Comparison of ENCODE assay signal across 25 cellular contexts in the genomic region with DNA sequence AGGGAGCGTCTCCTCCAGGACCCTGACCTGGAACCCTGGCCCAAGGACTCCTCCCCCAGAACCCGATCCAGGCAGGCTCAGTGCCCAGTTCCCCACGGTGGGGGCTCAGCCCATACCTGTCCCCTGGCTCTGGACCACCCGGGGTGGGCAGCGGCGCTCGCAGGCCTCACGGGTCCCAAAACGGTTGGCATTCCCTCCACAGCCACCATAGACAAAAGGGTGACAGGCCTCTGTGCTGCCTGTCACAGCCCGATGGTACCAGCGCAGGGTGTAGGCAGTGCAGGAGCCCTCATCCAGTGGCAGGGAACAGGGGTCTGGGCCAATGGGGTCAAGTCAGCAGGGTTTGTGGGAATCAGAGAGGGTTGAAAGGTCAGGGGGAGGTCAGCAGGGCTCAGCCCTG. TPM values are rescaled to one million over a fixed set of nuclear protein-coding genes. Genes with fewer than 3 reads are reported as not detected.
DNase-seq lines count a peak whose midpoint lies in the region; ATAC-seq, FAIRE-seq and TF ChIP-seq lines count a peak whose summit lies in the region.
"Had no signal": no experiment of that assay in that cellular context is flagged by ENCODE, and none has a peak within 500 bp of the region (broad histone marks: within the 10 kb centered on the region; RNA-seq: fewer than 3 reads in every experiment).

No MANE protein-coding gene starts in this region.

- no peak for TF ChIP-seq CTCF in HepG2 (CRISPR knock-in tag; IDR thresholded peaks at IDR 0.05)
- TF ChIP-seq CTCF in right lobe of liver (IDR thresholded peaks at IDR 0.05), result no peak
- no peak for TF ChIP-seq CTCF in endothelial cell of umbilical vein (IDR thresholded peaks at IDR 0.05; ENCODE audit: extremely low read depth in 1 of 2, insufficient read depth in 1 of 2, low read depth in 1 of 2, low read length in 2 of 2)
- no peak for TF ChIP-seq CTCF in tibial nerve (IDR thresholded peaks at IDR 0.05)

- CTCF ChIA-PET in HepG2 (lab: Yijun Ruan, JAX; ENCODE audit: low intra/inter-chr PET ratio, low total read pairs), result no interaction called here
- CTCF ChIA-PET in endothelial cell of umbilical vein (lab: Charles Lee), result interaction anchor here (1.5 kb wide), 1 partner anchor 128 kb away, joined by 4 read pairs; no protein-coding TSS in a partner anchor

- TF ChIP-seq POLR2A in HepG2 (IDR thresholded peaks at IDR 0.05; ENCODE audit: insufficient read depth in 1 of 2, low read depth in 2 of 2, low read length in 2 of 2) (no peak), right lobe of liver (IDR thresholded peaks at IDR 0.05) (no peak), endothelial cell of umbilical vein (IDR thresholded peaks at IDR 0.05; ENCODE audit: low read depth, low read length) (no peak), tibial nerve (IDR thresholded peaks at IDR 0.05) (no peak)

- H3K4me2 ChIP-seq in HepG2 (ENCODE audit: low read depth, low read length), result no peak overlapping the region
- H3K4me2 ChIP-seq in endothelial cell of umbilical vein (ENCODE audit: insufficient read depth, low read length), result no peak overlapping the region

- H3K4me1 ChIP-seq in HepG2 (ENCODE audit: insufficient read depth, low read length) (peaks cover 94% of the 10 kb centered on the region), right lobe of liver (no peaks in the 10 kb centered on the region), endothelial cell of umbilical vein (ENCODE audit: control insufficient read depth, extremely low read depth, insufficient read depth, low read length) (peaks cover 21% of the 10 kb centered on the region), tibial nerve (peaks cover 0 to 57% (median 22%) of the 10 kb centered on the region in 4 donors)

- H3K36me3 ChIP-seq in HepG2 (replicated peaks in 1 of 2; ENCODE audit: control insufficient read depth in 1 of 2, insufficient read depth in 2 of 2, low read length in 2 of 2), result no peaks in the 10 kb centered on the region
- no peaks in the 10 kb centered on the region for H3K36me3 ChIP-seq in right lobe of liver
- no peaks in the 10 kb centered on the region for H3K36me3 ChIP-seq in endothelial cell of umbilical vein (ENCODE audit: control insufficient read depth in 2 of 2, extremely low read depth in 1 of 2, insufficient read depth in 2 of 2, low read length in 2 of 2)
- no peaks in the 10 kb centered on the region for H3K36me3 ChIP-seq in tibial nerve
- H3K36me3 ChIP-seq: adrenal gland, heart left ventricle, ovary, right atrium auricular region, upper lobe of right lung had no signal

- H3K79me2 ChIP-seq in HepG2 (ENCODE audit: insufficient read depth, low read length) (no peaks in the 10 kb centered on the region), endothelial cell of umbilical vein (ENCODE audit: control insufficient read depth, insufficient read depth, low read length) (no peaks in the 10 kb centered on the region)

- H4K20me1 ChIP-seq in HepG2 (ENCODE audit: insufficient read depth, low read length) (no peaks in the 10 kb centered on the region), endothelial cell of umbilical vein (replicated peaks; ENCODE audit: control insufficient read depth, extremely low read depth, insufficient read depth, low read length) (no peaks in the 10 kb centered on the region)

- WGBS in HepG2 (ENCODE audit: low lambda C conversion rate), result 89% methylated on average over 11 of the region's 11 CpGs
- 55% methylated on average over 2 of the region's 11 CpGs for WGBS in right lobe of liver (ENCODE audit: insufficient coverage, low coverage, low lambda C conversion rate, missing lambda C conversion rate)
- WGBS in tibial nerve, 2 donors, result 75% methylated on average over 11 of the region's 11 CpGs

- POLR2A ChIA-PET in HepG2 (lab: Yijun Ruan, JAX) (interaction anchor here (0.6 kb wide), 1 partner anchor 50 kb away, joined by 4 read pairs; no protein-coding TSS in a partner anchor), endothelial cell of umbilical vein (lab: Charles Lee) (no interaction called here)

- ATAC-seq in HepG2 (no peak), right lobe of liver (no peak), GM19395 (IDR thresholded peaks at IDR 0.05; ENCODE audit: unreplicated experiment) (no peak), HG03159 (IDR thresholded peaks at IDR 0.05; ENCODE audit: unreplicated experiment) (no peak)
- ATAC-seq: activated CD8-positive, alpha-beta T cell treated with anti-CD3 and anti-CD28 coated beads, Interleukin-2, amount 10 ng/mL, durations not matched to agents 7 days and 5 days; heart left ventricle had no signal

- H2AFZ ChIP-seq in HepG2 (ENCODE audit: low read length), result no peak overlapping the region
- H2AFZ ChIP-seq in endothelial cell of umbilical vein (ENCODE audit: low read depth, low read length), result no peak overlapping the region

- H3K9ac ChIP-seq in HepG2 (ENCODE audit: insufficient read depth, low read depth, low read length), result no peak overlapping the region
- no peak overlapping the region for H3K9ac ChIP-seq in endothelial cell of umbilical vein (replicated peaks; ENCODE audit: extremely low read depth, insufficient read depth, low read length)

- in situ Hi-C loops in HepG2 (cut with HindIII; ENCODE audit: extremely low pct_ligation_motif_present, low pct_unique_long_range_greater_than_20kb), result no loop called here

- TF ChIP-seq RAD21 in HepG2 (CRISPR knock-in tag; IDR thresholded peaks at IDR 0.05), result no peak

- no peak overlapping the region for H3K27ac ChIP-seq in HepG2 (ENCODE audit: extremely low read length, insufficient read depth, low read length)
- H3K27ac ChIP-seq in right lobe of liver, result no peak overlapping the region
- H3K27ac ChIP-seq in endothelial cell of umbilical vein (ENCODE audit: insufficient read depth, low read depth, low read length), result peak overlapping the region; percentile 76
- H3K27ac ChIP-seq in tibial nerve, result peak overlapping the region in 3 of 4 donors; percentile 40 to 92 (median 84)
- H3K27ac ChIP-seq: adrenal gland, heart left ventricle, ovary, right atrium auricular region, upper lobe of right lung had no signal

- no peaks in the 10 kb centered on the region for H3K9me1 ChIP-seq in endothelial cell of umbilical vein (replicated peaks; ENCODE audit: control insufficient read depth, extremely low read depth, insufficient read depth, low read length)

- H3K4me3 ChIP-seq in HepG2 (replicated peaks in 1 of 3; ENCODE audit: insufficient read depth in 1 of 3, low read depth in 2 of 3, low read length in 3 of 3), result no peak overlapping the region
- H3K4me3 ChIP-seq in right lobe of liver, result no peak overlapping the region
- no peak overlapping the region for H3K4me3 ChIP-seq in endothelial cell of umbilical vein (replicated peaks in 1 of 3; ENCODE audit: insufficient read depth in 1 of 3, low read depth in 1 of 3, low read length in 3 of 3)
- H3K4me3 ChIP-seq in tibial nerve, result no peak overlapping the region
- H3K4me3 ChIP-seq: adrenal gland, heart left ventricle, ovary, right atrium auricular region, upper lobe of right lung had no signal

- intact Hi-C loops in HepG2 (cut with micrococcal nuclease; ENCODE audit: unreplicated experiment), result no loop called here
- intact Hi-C loops in right lobe of liver (cut with DNase I), result no loop called here
- intact Hi-C loops in endothelial cell of umbilical vein (cut with micrococcal nuclease), result no loop called here

- DNase-seq in HepG2 (ENCODE audit: low spot score), result no peak
- no peak for DNase-seq in right lobe of liver
- DNase-seq in endothelial cell of umbilical vein (ENCODE audit: low read depth, low spot score), result no peak
- DNase-seq in tibial nerve (ENCODE audit: low spot score in 2 of 2), result no peak
- DNase-seq: activated CD4-positive, CD25-positive, alpha-beta regulatory T cell treated with anti-CD3 and anti-CD28 coated beads, Interleukin-2, amount 50 U/mL, for 72 hours; activated naive CD4-positive, alpha-beta T cell; activated T-cell treated with anti-CD3 and anti-CD28 coated beads, Interleukin-2, amount 50 U/mL, for 1 hour; cortex of kidney; mesendoderm; NCI-H1694 treated with DMSO at 0.1 percent for 48 hours; NCI-H2171 treated with DMSO at 0.1 percent for 48 hours; NCI-H524 treated with DMSO at 0.1 percent for 48 hours; ovary had no signal

- TF ChIP-seq EP300 in HepG2 (IDR thresholded peaks at IDR 0.05; ENCODE audit: low read depth in 2 of 2, low read length in 2 of 2) (no peak), HepG2 (CRISPR knock-in tag; IDR thresholded peaks at IDR 0.05; ENCODE audit: borderline replicate concordance) (no peak), tibial nerve (IDR thresholded peaks at IDR 0.05) (no peak)

- no TSS peak for BruUV-seq in HepG2 (replicated peaks; lab: Mats Ljungman, UMichigan)
- no TSS peak for BruUV-seq in endothelial cell of umbilical vein (replicated peaks; lab: Mats Ljungman, UMichigan)

- FAIRE-seq in HepG2 (lab: Jason Lieb, UNC) (no peak), endothelial cell of umbilical vein (lab: Jason Lieb, UNC) (no peak)
- FAIRE-seq: A204.1, bronchial epithelial cell had no signal

- dilution Hi-C loops in endothelial cell of umbilical vein (cut with MboI; ENCODE audit: extremely low pct_ligation_motif_present, low sequenced_read_pairs), result no loop called here

- H3K27me3 ChIP-seq in HepG2 (ENCODE audit: control insufficient read depth in 1 of 2, insufficient read depth in 2 of 2, low read length in 2 of 2), result no peaks in the 10 kb centered on the region; a peak in 1 of 5 replicates
- H3K27me3 ChIP-seq in right lobe of liver, result no peaks in the 10 kb centered on the region
- H3K27me3 ChIP-seq in endothelial cell of umbilical vein (ENCODE audit: control insufficient read depth in 2 of 2, insufficient read depth in 2 of 2, low read length in 2 of 2), result no peaks in the 10 kb centered on the region
- H3K27me3 ChIP-seq in tibial nerve, result no peaks in the 10 kb centered on the region
- H3K27me3 ChIP-seq: adrenal gland, heart left ventricle, ovary, right atrium auricular region, upper lobe of right lung had no signal

- no peaks in the 10 kb centered on the region for H3K9me3 ChIP-seq in HepG2 (ENCODE audit: low read length)
- H3K9me3 ChIP-seq in right lobe of liver, result no peaks in the 10 kb centered on the region
- no peaks in the 10 kb centered on the region for H3K9me3 ChIP-seq in endothelial cell of umbilical vein (replicated peaks; ENCODE audit: control insufficient read depth, insufficient read depth, low read length)
- H3K9me3 ChIP-seq in tibial nerve, result no peaks in the 10 kb centered on the region
- H3K9me3 ChIP-seq: adrenal gland, heart left ventricle, ovary, right atrium auricular region, upper lobe of right lung had no signal

RNA-seq across cellular contexts. Expression of gene UCN2, which starts 1.1 kb away (rescaled TPM):
- total RNA-seq in HepG2 (2016; rRNA removed; fragmentation: Illumina TruSeq; extraction: Trizol) (0.07 and 0.13 TPM in 2 replicates), right lobe of liver (not detected), endothelial cell of umbilical vein (not detected in 2 replicates), tibial nerve (1 to 10 TPM in 1 of 4 donors, not detected in 3; 1.5 TPM)
- not detected in 2 replicates for total RNA-seq in HepG2 (2016; cell fraction: cytosol; rRNA removed; fragmentation: Illumina TruSeq; extraction: Trizol; ENCODE audit: low read depth)
- total RNA-seq in HepG2 (2016; cell fraction: insoluble cytoplasmic fraction; rRNA removed; fragmentation: Illumina TruSeq; extraction: Trizol), result 0.11 TPM in 1 of 2 replicates, not detected in the other
- 0.10 TPM in 1 of 2 replicates, not detected in the other for total RNA-seq in HepG2 (2016; cell fraction: membrane; rRNA removed; fragmentation: Illumina TruSeq; extraction: Trizol)
- total RNA-seq in HepG2 (2016; cell fraction: nucleus; rRNA removed; fragmentation: Illumina TruSeq; extraction: Trizol), result 0.31 and 0.43 TPM in 2 replicates
- polyA plus RNA-seq in HepG2 (2011; rRNA removed) (1.5 and 2.3 TPM in 2 replicates), endothelial cell of umbilical vein (0.05 and 0.11 TPM in 2 replicates)
- polyA plus RNA-seq in HepG2 (2011; cell fraction: cytosol; rRNA removed), result 0.71 and 0.87 TPM in 2 replicates
- polyA plus RNA-seq in HepG2 (2011; cell fraction: nucleus; rRNA removed), result 21.5 and 24.3 TPM in 2 replicates
- polyA plus RNA-seq in HepG2 (2012), result 0.99 and 2.0 TPM in 2 replicates
- polyA plus RNA-seq in HepG2 (2016; cell fraction: cytosol; fragmentation: Illumina TruSeq; extraction: Trizol; ENCODE audit: low read depth), result 0.09 TPM in 1 of 2 replicates, not detected in the other
- not detected in 2 replicates for polyA plus RNA-seq in HepG2 (2016; cell fraction: insoluble cytoplasmic fraction; fragmentation: Illumina TruSeq; extraction: Trizol; ENCODE audit: low read depth)
- polyA plus RNA-seq in HepG2 (2016; cell fraction: membrane; fragmentation: Illumina TruSeq; extraction: Trizol; ENCODE audit: low read depth), result not detected in 2 replicates
- polyA plus RNA-seq in HepG2 (2016; cell fraction: nucleus; fragmentation: Illumina TruSeq; extraction: Trizol; ENCODE audit: insufficient read depth, low read depth), result 0.70 and 1.8 TPM in 2 replicates
- polyA minus RNA-seq in HepG2 (2011; rRNA and poly(A)+ RNA removed; ENCODE audit: low replicate concordance), result 1.2 and 2.9 TPM in 2 replicates
- not detected in 2 replicates for polyA minus RNA-seq in HepG2 (2011; cell fraction: cytosol; rRNA and poly(A)+ RNA removed)
- 2.1 and 2.2 TPM in 2 replicates for polyA minus RNA-seq in HepG2 (2011; cell fraction: nucleus; rRNA and poly(A)+ RNA removed)
- polyA plus RNA-seq in endothelial cell of umbilical vein (2011; cell fraction: cytosol; rRNA removed), result not detected in 2 replicates
- polyA plus RNA-seq in endothelial cell of umbilical vein (2011; cell fraction: nucleus; rRNA removed), result 0.22 and 0.27 TPM in 2 replicates
- polyA plus RNA-seq in endothelial cell of umbilical vein (2012), result not detected in 2 replicates
- not detected in 2 replicates for polyA minus RNA-seq in endothelial cell of umbilical vein
- polyA minus RNA-seq in endothelial cell of umbilical vein (2011; cell fraction: cytosol; rRNA and poly(A)+ RNA removed), result not detected
- polyA minus RNA-seq in endothelial cell of umbilical vein (2011; cell fraction: nucleus; rRNA and poly(A)+ RNA removed), result not detected in 2 replicates
- total RNA-seq: activated CD8-positive, alpha-beta T cell treated with anti-CD3 and anti-CD28 coated beads, Interleukin-2, amount 10 ng/mL, durations not matched to agents 7 days and 5 days; left cardiac atrium; right atrium auricular region; upper lobe of right lung had no signal

RNA-seq across cellular contexts. Expression of gene PFKFB4, which starts 8.1 kb away (rescaled TPM):
- total RNA-seq in HepG2 (2016; rRNA removed; fragmentation: Illumina TruSeq; extraction: Trizol), result 6.4 and 7.1 TPM in 2 replicates
- 2.1 and 2.6 TPM in 2 replicates for total RNA-seq in HepG2 (2016; cell fraction: cytosol; rRNA removed; fragmentation: Illumina TruSeq; extraction: Trizol; ENCODE audit: low read depth)
- total RNA-seq in HepG2 (2016; cell fraction: insoluble cytoplasmic fraction; rRNA removed; fragmentation: Illumina TruSeq; extraction: Trizol), result 6.7 and 7.5 TPM in 2 replicates
- total RNA-seq in HepG2 (2016; cell fraction: membrane; rRNA removed; fragmentation: Illumina TruSeq; extraction: Trizol), result 3.4 and 3.7 TPM in 2 replicates
- total RNA-seq in HepG2 (2016; cell fraction: nucleus; rRNA removed; fragmentation: Illumina TruSeq; extraction: Trizol), result 5.4 and 8.1 TPM in 2 replicates
- 103 and 122 TPM in 2 replicates for polyA plus RNA-seq in HepG2 (2011; rRNA removed)
- polyA plus RNA-seq in HepG2 (2011; cell fraction: cytosol; rRNA removed), result 80.3 and 95.3 TPM in 2 replicates
- polyA plus RNA-seq in HepG2 (2011; cell fraction: nucleus; rRNA removed), result 274 and 322 TPM in 2 replicates
- 46.3 and 53.1 TPM in 2 replicates for polyA plus RNA-seq in HepG2 (2012)
- 0.64 and 0.77 TPM in 2 replicates for polyA plus RNA-seq in HepG2 (2016; cell fraction: cytosol; fragmentation: Illumina TruSeq; extraction: Trizol; ENCODE audit: low read depth)
- 4.4 and 4.7 TPM in 2 replicates for polyA plus RNA-seq in HepG2 (2016; cell fraction: insoluble cytoplasmic fraction; fragmentation: Illumina TruSeq; extraction: Trizol; ENCODE audit: low read depth)
- polyA plus RNA-seq in HepG2 (2016; cell fraction: membrane; fragmentation: Illumina TruSeq; extraction: Trizol; ENCODE audit: low read depth), result 1.8 and 2.0 TPM in 2 replicates
- polyA plus RNA-seq in HepG2 (2016; cell fraction: nucleus; fragmentation: Illumina TruSeq; extraction: Trizol; ENCODE audit: insufficient read depth, low read depth), result 11.6 and 13.1 TPM in 2 replicates
- 5.2 and 195 TPM in 2 replicates for polyA minus RNA-seq in HepG2 (2011; rRNA and poly(A)+ RNA removed; ENCODE audit: low replicate concordance)
- polyA minus RNA-seq in HepG2 (2011; cell fraction: cytosol; rRNA and poly(A)+ RNA removed), result 52.8 and 55.0 TPM in 2 replicates
- polyA minus RNA-seq in HepG2 (2011; cell fraction: nucleus; rRNA and poly(A)+ RNA removed), result 111 and 115 TPM in 2 replicates
- 10 to 100 TPM in 1 of 6 experiments, 1 to 10 TPM in 4, under 1 TPM in 1; 0.59 to 10.8 (median 1.4) TPM for total RNA-seq in right lobe of liver
- total RNA-seq in endothelial cell of umbilical vein, result 4.2 and 4.9 TPM in 2 replicates
- 4.0 and 4.1 TPM in 2 replicates for polyA plus RNA-seq in endothelial cell of umbilical vein
- 2.6 and 2.7 TPM in 2 replicates for polyA plus RNA-seq in endothelial cell of umbilical vein (2011; cell fraction: cytosol; rRNA removed)
- polyA plus RNA-seq in endothelial cell of umbilical vein (2011; cell fraction: nucleus; rRNA removed), result 7.1 and 8.9 TPM in 2 replicates
- polyA plus RNA-seq in endothelial cell of umbilical vein (2012), result 1.2 and 2.0 TPM in 2 replicates
- polyA minus RNA-seq in endothelial cell of umbilical vein, result 7.1 and 7.6 TPM in 2 replicates
- polyA minus RNA-seq in endothelial cell of umbilical vein (2011; cell fraction: cytosol; rRNA and poly(A)+ RNA removed), result 1.6 TPM
- 2.0 and 3.1 TPM in 2 replicates for polyA minus RNA-seq in endothelial cell of umbilical vein (2011; cell fraction: nucleus; rRNA and poly(A)+ RNA removed)
- total RNA-seq in tibial nerve, result 1 to 10 TPM; 2.2 to 9.0 (median 7.6) TPM

RNA-seq across cellular contexts. Expression of gene COL7A1, which starts 30.5 kb away (rescaled TPM):
- total RNA-seq in HepG2 (2016; rRNA removed; fragmentation: Illumina TruSeq; extraction: Trizol) (0.55 and 2.7 TPM in 2 replicates), right lobe of liver (1 to 10 TPM in 4 of 6 experiments, under 1 TPM in 2; 0.31 to 1.7 (median 1.1) TPM), endothelial cell of umbilical vein (1.5 and 1.9 TPM in 2 replicates), tibial nerve (10 to 100 TPM in 3 of 4 donors, 1 to 10 TPM in 1; 3.1 to 15.7 (median 15.0) TPM)
- 0.09 and 0.30 TPM in 2 replicates for total RNA-seq in HepG2 (2016; cell fraction: cytosol; rRNA removed; fragmentation: Illumina TruSeq; extraction: Trizol; ENCODE audit: low read depth)
- 0.46 and 3.8 TPM in 2 replicates for total RNA-seq in HepG2 (2016; cell fraction: insoluble cytoplasmic fraction; rRNA removed; fragmentation: Illumina TruSeq; extraction: Trizol)
- total RNA-seq in HepG2 (2016; cell fraction: membrane; rRNA removed; fragmentation: Illumina TruSeq; extraction: Trizol), result 0.40 and 0.41 TPM in 2 replicates
- total RNA-seq in HepG2 (2016; cell fraction: nucleus; rRNA removed; fragmentation: Illumina TruSeq; extraction: Trizol), result 3.5 and 6.0 TPM in 2 replicates
- polyA plus RNA-seq in HepG2 (2011; rRNA removed) (11.7 and 18.1 TPM in 2 replicates), endothelial cell of umbilical vein (0.55 and 1.1 TPM in 2 replicates)
- polyA plus RNA-seq in HepG2 (2011; cell fraction: cytosol; rRNA removed), result 1.7 and 1.9 TPM in 2 replicates
- 238 and 263 TPM in 2 replicates for polyA plus RNA-seq in HepG2 (2011; cell fraction: nucleus; rRNA removed)
- polyA plus RNA-seq in HepG2 (2012), result 19.3 and 24.8 TPM in 2 replicates
- 0.10 TPM in 1 of 2 replicates, not detected in the other for polyA plus RNA-seq in HepG2 (2016; cell fraction: cytosol; fragmentation: Illumina TruSeq; extraction: Trizol; ENCODE audit: low read depth)
- polyA plus RNA-seq in HepG2 (2016; cell fraction: insoluble cytoplasmic fraction; fragmentation: Illumina TruSeq; extraction: Trizol; ENCODE audit: low read depth), result 0.54 and 0.62 TPM in 2 replicates
- polyA plus RNA-seq in HepG2 (2016; cell fraction: membrane; fragmentation: Illumina TruSeq; extraction: Trizol; ENCODE audit: low read depth), result 0.23 and 0.29 TPM in 2 replicates
- 20.6 and 20.8 TPM in 2 replicates for polyA plus RNA-seq in HepG2 (2016; cell fraction: nucleus; fragmentation: Illumina TruSeq; extraction: Trizol; ENCODE audit: insufficient read depth, low read depth)
- polyA minus RNA-seq in HepG2 (2011; rRNA and poly(A)+ RNA removed; ENCODE audit: low replicate concordance), result 7.3 and 44.5 TPM in 2 replicates
- 1.4 and 2.4 TPM in 2 replicates for polyA minus RNA-seq in HepG2 (2011; cell fraction: cytosol; rRNA and poly(A)+ RNA removed)
- 12.9 and 14.3 TPM in 2 replicates for polyA minus RNA-seq in HepG2 (2011; cell fraction: nucleus; rRNA and poly(A)+ RNA removed)
- 0.12 and 0.13 TPM in 2 replicates for polyA plus RNA-seq in endothelial cell of umbilical vein (2011; cell fraction: cytosol; rRNA removed)
- polyA plus RNA-seq in endothelial cell of umbilical vein (2011; cell fraction: nucleus; rRNA removed), result 4.9 and 6.0 TPM in 2 replicates
- polyA plus RNA-seq in endothelial cell of umbilical vein (2012), result 0.44 and 0.78 TPM in 2 replicates
- polyA minus RNA-seq in endothelial cell of umbilical vein, result 0.19 and 1.2 TPM in 2 replicates
- polyA minus RNA-seq in endothelial cell of umbilical vein (2011; cell fraction: cytosol; rRNA and poly(A)+ RNA removed), result 14.2 TPM
- polyA minus RNA-seq in endothelial cell of umbilical vein (2011; cell fraction: nucleus; rRNA and poly(A)+ RNA removed), result 0.96 and 1.8 TPM in 2 replicates

RNA-seq across cellular contexts. Expression of gene UQCRC1, which starts 44.8 kb away (rescaled TPM):
- total RNA-seq in HepG2 (2016; rRNA removed; fragmentation: Illumina TruSeq; extraction: Trizol), result 273 and 316 TPM in 2 replicates
- total RNA-seq in HepG2 (2016; cell fraction: cytosol; rRNA removed; fragmentation: Illumina TruSeq; extraction: Trizol; ENCODE audit: low read depth), result 111 and 125 TPM in 2 replicates
- 277 and 308 TPM in 2 replicates for total RNA-seq in HepG2 (2016; cell fraction: insoluble cytoplasmic fraction; rRNA removed; fragmentation: Illumina TruSeq; extraction: Trizol)
- total RNA-seq in HepG2 (2016; cell fraction: membrane; rRNA removed; fragmentation: Illumina TruSeq; extraction: Trizol), result 130 and 146 TPM in 2 replicates
- 180 and 194 TPM in 2 replicates for total RNA-seq in HepG2 (2016; cell fraction: nucleus; rRNA removed; fragmentation: Illumina TruSeq; extraction: Trizol)
- polyA plus RNA-seq in HepG2 (2011; rRNA removed), result 680 and 772 TPM in 2 replicates
- polyA plus RNA-seq in HepG2 (2011; cell fraction: cytosol; rRNA removed), result 928 and 1,184 TPM in 2 replicates
- 761 and 810 TPM in 2 replicates for polyA plus RNA-seq in HepG2 (2011; cell fraction: nucleus; rRNA removed)
- 354 and 462 TPM in 2 replicates for polyA plus RNA-seq in HepG2 (2012)
- polyA plus RNA-seq in HepG2 (2016; cell fraction: cytosol; fragmentation: Illumina TruSeq; extraction: Trizol; ENCODE audit: low read depth), result 101 and 102 TPM in 2 replicates
- 253 and 261 TPM in 2 replicates for polyA plus RNA-seq in HepG2 (2016; cell fraction: insoluble cytoplasmic fraction; fragmentation: Illumina TruSeq; extraction: Trizol; ENCODE audit: low read depth)
- 99.7 and 108 TPM in 2 replicates for polyA plus RNA-seq in HepG2 (2016; cell fraction: membrane; fragmentation: Illumina TruSeq; extraction: Trizol; ENCODE audit: low read depth)
- polyA plus RNA-seq in HepG2 (2016; cell fraction: nucleus; fragmentation: Illumina TruSeq; extraction: Trizol; ENCODE audit: insufficient read depth, low read depth), result 230 and 250 TPM in 2 replicates
- 1,601 and 2,541 TPM in 2 replicates for polyA minus RNA-seq in HepG2 (2011; rRNA and poly(A)+ RNA removed; ENCODE audit: low replicate concordance)
- polyA minus RNA-seq in HepG2 (2011; cell fraction: cytosol; rRNA and poly(A)+ RNA removed), result 429 and 449 TPM in 2 replicates
- 214 and 290 TPM in 2 replicates for polyA minus RNA-seq in HepG2 (2011; cell fraction: nucleus; rRNA and poly(A)+ RNA removed)
- total RNA-seq in right lobe of liver, result 100 to 1,000 TPM; 176 to 329 (median 213) TPM
- total RNA-seq in endothelial cell of umbilical vein, result 184 and 186 TPM in 2 replicates
- polyA plus RNA-seq in endothelial cell of umbilical vein, result 415 and 427 TPM in 2 replicates
- 307 and 337 TPM in 2 replicates for polyA plus RNA-seq in endothelial cell of umbilical vein (2011; cell fraction: cytosol; rRNA removed)
- 290 and 315 TPM in 2 replicates for polyA plus RNA-seq in endothelial cell of umbilical vein (2011; cell fraction: nucleus; rRNA removed)
- polyA plus RNA-seq in endothelial cell of umbilical vein (2012), result 171 and 242 TPM in 2 replicates
- polyA minus RNA-seq in endothelial cell of umbilical vein, result 542 and 636 TPM in 2 replicates
- polyA minus RNA-seq in endothelial cell of umbilical vein (2011; cell fraction: cytosol; rRNA and poly(A)+ RNA removed), result 468 TPM
- polyA minus RNA-seq in endothelial cell of umbilical vein (2011; cell fraction: nucleus; rRNA and poly(A)+ RNA removed), result 79.8 and 86.9 TPM in 2 replicates
- total RNA-seq in tibial nerve, result 100 to 1,000 TPM; 143 to 196 (median 186) TPM

RNA-seq across cellular contexts. Expression of gene TMEM89, which starts 56.9 kb away (rescaled TPM):
- total RNA-seq in HepG2 (2016; rRNA removed; fragmentation: Illumina TruSeq; extraction: Trizol) (0.31 TPM in 1 of 2 replicates, not detected in the other), right lobe of liver (not detected), endothelial cell of umbilical vein (not detected in 2 replicates), tibial nerve (not detected)
- not detected in 2 replicates for total RNA-seq in HepG2 (2016; cell fraction: cytosol; rRNA removed; fragmentation: Illumina TruSeq; extraction: Trizol; ENCODE audit: low read depth)
- 0.32 TPM in 1 of 2 replicates, not detected in the other for total RNA-seq in HepG2 (2016; cell fraction: insoluble cytoplasmic fraction; rRNA removed; fragmentation: Illumina TruSeq; extraction: Trizol)
- total RNA-seq in HepG2 (2016; cell fraction: membrane; rRNA removed; fragmentation: Illumina TruSeq; extraction: Trizol), result not detected in 2 replicates
- not detected in 2 replicates for total RNA-seq in HepG2 (2016; cell fraction: nucleus; rRNA removed; fragmentation: Illumina TruSeq; extraction: Trizol)
- polyA plus RNA-seq in HepG2 (2011; rRNA removed) (0.30 and 0.59 TPM in 2 replicates), endothelial cell of umbilical vein (not detected in 2 replicates)
- not detected in 2 replicates for polyA plus RNA-seq in HepG2 (2011; cell fraction: cytosol; rRNA removed)
- polyA plus RNA-seq in HepG2 (2011; cell fraction: nucleus; rRNA removed), result 2.5 and 4.9 TPM in 2 replicates
- polyA plus RNA-seq in HepG2 (2012), result 0.25 and 0.27 TPM in 2 replicates
- not detected in 2 replicates for polyA plus RNA-seq in HepG2 (2016; cell fraction: cytosol; fragmentation: Illumina TruSeq; extraction: Trizol; ENCODE audit: low read depth)
- polyA plus RNA-seq in HepG2 (2016; cell fraction: insoluble cytoplasmic fraction; fragmentation: Illumina TruSeq; extraction: Trizol; ENCODE audit: low read depth), result not detected in 2 replicates
- polyA plus RNA-seq in HepG2 (2016; cell fraction: membrane; fragmentation: Illumina TruSeq; extraction: Trizol; ENCODE audit: low read depth), result not detected in 2 replicates
- not detected in 2 replicates for polyA plus RNA-seq in HepG2 (2016; cell fraction: nucleus; fragmentation: Illumina TruSeq; extraction: Trizol; ENCODE audit: insufficient read depth, low read depth)
- 0.68 TPM in 1 of 2 replicates, not detected in the other for polyA minus RNA-seq in HepG2 (2011; rRNA and poly(A)+ RNA removed; ENCODE audit: low replicate concordance)
- not detected in 2 replicates for polyA minus RNA-seq in HepG2 (2011; cell fraction: cytosol; rRNA and poly(A)+ RNA removed)
- 1.1 and 2.4 TPM in 2 replicates for polyA minus RNA-seq in HepG2 (2011; cell fraction: nucleus; rRNA and poly(A)+ RNA removed)
- not detected in 2 replicates for polyA plus RNA-seq in endothelial cell of umbilical vein (2011; cell fraction: cytosol; rRNA removed)
- 0.51 TPM in 1 of 2 replicates, not detected in the other for polyA plus RNA-seq in endothelial cell of umbilical vein (2011; cell fraction: nucleus; rRNA removed)
- not detected in 2 replicates for polyA plus RNA-seq in endothelial cell of umbilical vein (2012)
- polyA minus RNA-seq in endothelial cell of umbilical vein, result not detected in 2 replicates
- polyA minus RNA-seq in endothelial cell of umbilical vein (2011; cell fraction: cytosol; rRNA and poly(A)+ RNA removed), result not detected
- polyA minus RNA-seq in endothelial cell of umbilical vein (2011; cell fraction: nucleus; rRNA and poly(A)+ RNA removed), result not detected in 2 replicates
- total RNA-seq: adrenal gland, bronchial epithelial cell, Calu3, heart left ventricle, HT1080, left cardiac atrium, ovary, right atrium auricular region, upper lobe of right lung had no signal
- polyA plus RNA-seq: adrenal gland, heart left ventricle, ovary had no signal

Comparison
In these comparisons a context has a peak if more than half of its experiments do, and no peak if none do; other contexts are left out.
1. H3K27ac ChIP-seq: peak in endothelial cell of umbilical vein (single experiment) and tibial nerve (3 of 4); none in HepG2 (single experiment) and right lobe of liver (0 of 3).